ENCODE assay signal across 1 cellular context in the genomic region with DNA sequence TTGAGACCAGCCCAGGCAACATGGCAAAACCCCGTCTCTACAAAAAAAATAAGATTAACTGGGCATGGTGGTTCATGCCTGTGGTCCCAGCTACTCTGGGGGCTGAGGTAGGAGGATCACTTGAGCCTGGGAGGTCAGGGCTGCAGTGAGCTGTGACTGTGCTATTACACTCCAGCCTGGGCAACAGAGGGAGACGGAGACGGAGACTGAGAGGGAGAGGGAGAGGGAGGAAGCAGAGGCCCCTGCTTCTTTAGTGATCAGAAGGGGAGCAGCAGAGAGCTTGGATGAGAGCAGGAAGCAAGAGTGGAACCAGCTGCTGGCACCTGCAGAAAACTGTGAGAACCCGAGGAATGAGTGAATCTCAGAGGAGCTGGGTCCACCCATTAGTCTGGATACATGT.
TF ChIP-seq lines count a peak whose summit lies in the region.

No MANE protein-coding gene starts in this region.

TF ChIP-seq in GM23338, 12 proteins besides CTCF, POLR2A, EP300 and RAD21 (continued from another document):
- TF ChIP-seq, protein P1, sequence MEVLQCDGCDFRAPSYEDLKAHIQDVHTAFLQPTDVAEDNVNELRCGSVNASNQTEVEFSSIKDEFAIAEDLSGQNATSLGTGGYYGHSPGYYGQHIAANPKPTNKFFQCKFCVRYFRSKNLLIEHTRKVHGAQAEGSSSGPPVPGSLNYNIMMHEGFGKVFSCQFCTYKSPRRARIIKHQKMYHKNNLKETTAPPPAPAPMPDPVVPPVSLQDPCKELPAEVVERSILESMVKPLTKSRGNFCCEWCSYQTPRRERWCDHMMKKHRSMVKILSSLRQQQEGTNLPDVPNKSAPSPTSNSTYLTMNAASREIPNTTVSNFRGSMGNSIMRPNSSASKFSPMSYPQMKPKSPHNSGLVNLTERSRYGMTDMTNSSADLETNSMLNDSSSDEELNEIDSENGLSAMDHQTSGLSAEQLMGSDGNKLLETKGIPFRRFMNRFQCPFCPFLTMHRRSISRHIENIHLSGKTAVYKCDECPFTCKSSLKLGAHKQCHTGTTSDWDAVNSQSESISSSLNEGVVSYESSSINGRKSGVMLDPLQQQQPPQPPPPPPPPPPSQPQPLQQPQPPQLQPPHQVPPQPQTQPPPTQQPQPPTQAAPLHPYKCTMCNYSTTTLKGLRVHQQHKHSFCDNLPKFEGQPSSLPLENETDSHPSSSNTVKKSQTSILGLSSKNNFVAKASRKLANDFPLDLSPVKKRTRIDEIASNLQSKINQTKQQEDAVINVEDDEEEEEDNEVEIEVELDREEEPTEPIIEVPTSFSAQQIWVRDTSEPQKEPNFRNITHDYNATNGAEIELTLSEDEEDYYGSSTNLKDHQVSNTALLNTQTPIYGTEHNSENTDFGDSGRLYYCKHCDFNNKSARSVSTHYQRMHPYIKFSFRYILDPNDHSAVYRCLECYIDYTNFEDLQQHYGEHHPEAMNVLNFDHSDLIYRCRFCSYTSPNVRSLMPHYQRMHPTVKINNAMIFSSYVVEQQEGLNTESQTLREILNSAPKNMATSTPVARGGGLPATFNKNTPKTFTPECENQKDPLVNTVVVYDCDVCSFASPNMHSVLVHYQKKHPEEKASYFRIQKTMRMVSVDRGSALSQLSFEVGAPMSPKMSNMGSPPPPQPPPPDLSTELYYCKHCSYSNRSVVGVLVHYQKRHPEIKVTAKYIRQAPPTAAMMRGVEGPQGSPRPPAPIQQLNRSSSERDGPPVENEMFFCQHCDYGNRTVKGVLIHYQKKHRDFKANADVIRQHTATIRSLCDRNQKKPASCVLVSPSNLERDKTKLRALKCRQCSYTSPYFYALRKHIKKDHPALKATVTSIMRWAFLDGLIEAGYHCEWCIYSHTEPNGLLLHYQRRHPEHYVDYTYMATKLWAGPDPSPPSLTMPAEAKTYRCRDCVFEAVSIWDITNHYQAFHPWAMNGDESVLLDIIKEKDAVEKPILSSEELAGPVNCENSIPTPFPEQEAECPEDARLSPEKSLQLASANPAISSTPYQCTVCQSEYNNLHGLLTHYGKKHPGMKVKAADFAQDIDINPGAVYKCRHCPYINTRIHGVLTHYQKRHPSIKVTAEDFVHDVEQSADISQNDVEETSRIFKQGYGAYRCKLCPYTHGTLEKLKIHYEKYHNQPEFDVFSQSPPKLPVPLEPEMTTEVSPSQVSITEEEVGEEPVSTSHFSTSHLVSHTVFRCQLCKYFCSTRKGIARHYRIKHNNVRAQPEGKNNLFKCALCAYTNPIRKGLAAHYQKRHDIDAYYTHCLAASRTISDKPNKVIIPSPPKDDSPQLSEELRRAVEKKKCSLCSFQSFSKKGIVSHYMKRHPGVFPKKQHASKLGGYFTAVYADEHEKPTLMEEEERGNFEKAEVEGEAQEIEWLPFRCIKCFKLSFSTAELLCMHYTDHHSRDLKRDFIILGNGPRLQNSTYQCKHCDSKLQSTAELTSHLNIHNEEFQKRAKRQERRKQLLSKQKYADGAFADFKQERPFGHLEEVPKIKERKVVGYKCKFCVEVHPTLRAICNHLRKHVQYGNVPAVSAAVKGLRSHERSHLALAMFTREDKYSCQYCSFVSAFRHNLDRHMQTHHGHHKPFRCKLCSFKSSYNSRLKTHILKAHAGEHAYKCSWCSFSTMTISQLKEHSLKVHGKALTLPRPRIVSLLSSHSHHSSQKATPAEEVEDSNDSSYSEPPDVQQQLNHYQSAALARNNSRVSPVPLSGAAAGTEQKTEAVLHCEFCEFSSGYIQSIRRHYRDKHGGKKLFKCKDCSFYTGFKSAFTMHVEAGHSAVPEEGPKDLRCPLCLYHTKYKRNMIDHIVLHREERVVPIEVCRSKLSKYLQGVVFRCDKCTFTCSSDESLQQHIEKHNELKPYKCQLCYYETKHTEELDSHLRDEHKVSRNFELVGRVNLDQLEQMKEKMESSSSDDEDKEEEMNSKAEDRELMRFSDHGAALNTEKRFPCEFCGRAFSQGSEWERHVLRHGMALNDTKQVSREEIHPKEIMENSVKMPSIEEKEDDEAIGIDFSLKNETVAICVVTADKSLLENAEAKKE (CRISPR knock-in tag; IDR thresholded peaks at IDR 0.05): no peak
- no peak for TF ChIP-seq EZH2phosphoT487 (IDR thresholded peaks at IDR 0.05; ENCODE audit: unreplicated experiment)
- TF ChIP-seq STAT1 (IDR thresholded peaks at IDR 0.05; ENCODE audit: unreplicated experiment): no peak
- TF ChIP-seq EZH2 (IDR thresholded peaks at IDR 0.05; ENCODE audit: low read depth, unreplicated experiment): no peak
- no peak for TF ChIP-seq NANOG (IDR thresholded peaks at IDR 0.05; ENCODE audit: borderline replicate concordance)
- TF ChIP-seq POLR2AphosphoS5 (IDR thresholded peaks at IDR 0.05; ENCODE audit: low read depth): no peak
- TF ChIP-seq, protein P2, sequence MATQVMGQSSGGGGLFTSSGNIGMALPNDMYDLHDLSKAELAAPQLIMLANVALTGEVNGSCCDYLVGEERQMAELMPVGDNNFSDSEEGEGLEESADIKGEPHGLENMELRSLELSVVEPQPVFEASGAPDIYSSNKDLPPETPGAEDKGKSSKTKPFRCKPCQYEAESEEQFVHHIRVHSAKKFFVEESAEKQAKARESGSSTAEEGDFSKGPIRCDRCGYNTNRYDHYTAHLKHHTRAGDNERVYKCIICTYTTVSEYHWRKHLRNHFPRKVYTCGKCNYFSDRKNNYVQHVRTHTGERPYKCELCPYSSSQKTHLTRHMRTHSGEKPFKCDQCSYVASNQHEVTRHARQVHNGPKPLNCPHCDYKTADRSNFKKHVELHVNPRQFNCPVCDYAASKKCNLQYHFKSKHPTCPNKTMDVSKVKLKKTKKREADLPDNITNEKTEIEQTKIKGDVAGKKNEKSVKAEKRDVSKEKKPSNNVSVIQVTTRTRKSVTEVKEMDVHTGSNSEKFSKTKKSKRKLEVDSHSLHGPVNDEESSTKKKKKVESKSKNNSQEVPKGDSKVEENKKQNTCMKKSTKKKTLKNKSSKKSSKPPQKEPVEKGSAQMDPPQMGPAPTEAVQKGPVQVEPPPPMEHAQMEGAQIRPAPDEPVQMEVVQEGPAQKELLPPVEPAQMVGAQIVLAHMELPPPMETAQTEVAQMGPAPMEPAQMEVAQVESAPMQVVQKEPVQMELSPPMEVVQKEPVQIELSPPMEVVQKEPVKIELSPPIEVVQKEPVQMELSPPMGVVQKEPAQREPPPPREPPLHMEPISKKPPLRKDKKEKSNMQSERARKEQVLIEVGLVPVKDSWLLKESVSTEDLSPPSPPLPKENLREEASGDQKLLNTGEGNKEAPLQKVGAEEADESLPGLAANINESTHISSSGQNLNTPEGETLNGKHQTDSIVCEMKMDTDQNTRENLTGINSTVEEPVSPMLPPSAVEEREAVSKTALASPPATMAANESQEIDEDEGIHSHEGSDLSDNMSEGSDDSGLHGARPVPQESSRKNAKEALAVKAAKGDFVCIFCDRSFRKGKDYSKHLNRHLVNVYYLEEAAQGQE (IDR thresholded peaks at IDR 0.05; ENCODE audit: unreplicated experiment): no peak
- TF ChIP-seq JUNB (IDR thresholded peaks at IDR 0.05; ENCODE audit: unreplicated experiment): no peak
- no peak for TF ChIP-seq ZNF331 (CRISPR knock-in tag; IDR thresholded peaks at IDR 0.05; ENCODE audit: low read depth)
TF ChIP-seq in GM23338: peak in this region for 0.
